In genomic region chr2:238284802-238285515, GRCh38 we compare ENCODE assay signal across 15 cellular contexts. TPM values are rescaled to one million over a fixed set of nuclear protein-coding genes. Genes with fewer than 3 reads are reported as not detected.
DNase-seq lines count a peak whose midpoint lies in the region; ATAC-seq and TF ChIP-seq lines count a peak whose summit lies in the region.
"Had no signal": no experiment of that assay in that cellular context is flagged by ENCODE, and none has a peak within 500 bp of the region (broad histone marks: within the 10 kb centered on the region; RNA-seq: fewer than 3 reads in every experiment).

No MANE protein-coding gene starts in this region.

- no peaks in the 10 kb centered on the region for H3K9me3 Mint-ChIP-seq in activated naive CD8-positive, alpha-beta T cell treated with anti-CD3 and anti-CD28 coated beads, Interleukin-2, amount 50 U/mL, for 24 hours
- H3K9me3 Mint-ChIP-seq: stimulated activated naive CD8-positive, alpha-beta T cell treated with anti-CD3 and anti-CD28 coated beads, Interleukin-15, Interleukin-2, amounts not matched to agents 100 ng/mL and 50 ng/mL, for 24 hours had no signal

- H3K27ac ChIP-seq in HUES64 (ENCODE audit: low read depth, low read length) (peak overlapping the region; percentile 83; the same call in 1 of the 2 replicates), dorsolateral prefrontal cortex (peak overlapping the region in 47 of 59 donors; percentile 1 to 95 (median 68)), mesodermal cell (ENCODE audit: low read depth, low read length, severe bottlenecking) (peak overlapping the region; percentile 93), temporal lobe (ENCODE audit: low read depth, low read length) (peak overlapping the region; percentile 25)

- H3K27me3 ChIP-seq in HUES64 (ENCODE audit: insufficient read depth, low read length): peaks cover 6% of the 10 kb centered on the region; the same call in 1 of the 2 replicates
- H3K27me3 ChIP-seq in dorsolateral prefrontal cortex: no peaks in the 10 kb centered on the region

- peaks cover 45% of the 10 kb centered on the region for H3K4me1 Mint-ChIP-seq in activated naive CD8-positive, alpha-beta T cell treated with anti-CD3 and anti-CD28 coated beads, Interleukin-2, amount 50 U/mL, for 24 hours

- H3K36me3 ChIP-seq in HUES64 (ENCODE audit: insufficient read depth, low read length) (no peaks in the 10 kb centered on the region), mesodermal cell (ENCODE audit: control insufficient read depth, insufficient read depth, low read length) (no peaks in the 10 kb centered on the region)

- no peak for TF ChIP-seq CTCF in dorsolateral prefrontal cortex (IDR thresholded peaks at IDR 0.05 in 54 of 56, conservative IDR thresholded peaks at IDR 0.05 in 2 of 56; ENCODE audit: low read depth in 1 of 56, partially characterized antibody in 56 of 56)

- H3K4me3 ChIP-seq in HUES64 (ENCODE audit: low read length) (no peak overlapping the region), dorsolateral prefrontal cortex (peak overlapping the region in 19 of 59 donors; percentile 3 to 96 (median 91)), mesodermal cell (ENCODE audit: extremely low read depth, insufficient read depth, low read length, poor library complexity, severe bottlenecking) (no peak overlapping the region)
- H3K4me3 ChIP-seq: K562, lung had no signal

- ATAC-seq in activated naive CD8-positive, alpha-beta T cell treated with anti-CD3 and anti-CD28 coated beads, Interleukin-2, amount 50 U/mL, for 24 hours: no peak
- ATAC-seq in HG02610 (IDR thresholded peaks at IDR 0.05; ENCODE audit: unreplicated experiment): no peak
- ATAC-seq: K562 had no signal

- WGBS in HUES64: 89% methylated on average over 11 of the region's 11 CpGs
- WGBS in mesodermal cell (ENCODE audit: insufficient coverage in 2 of 2), 2 experiments: 93% methylated on average over 8 of the region's 11 CpGs

- H3K9me3 ChIP-seq in HUES64 (ENCODE audit: insufficient read depth, low read depth, low read length) (no peaks in the 10 kb centered on the region), mesodermal cell (ENCODE audit: control insufficient read depth, low read length) (no peaks in the 10 kb centered on the region)
- H3K9me3 ChIP-seq: SK-N-SH had no signal

- H3K36me3 Mint-ChIP-seq in activated naive CD8-positive, alpha-beta T cell treated with anti-CD3 and anti-CD28 coated beads, Interleukin-2, amount 50 U/mL, for 24 hours (ENCODE audit: low read depth): no peaks in the 10 kb centered on the region

- H3K27ac Mint-ChIP-seq in activated naive CD8-positive, alpha-beta T cell treated with anti-CD3 and anti-CD28 coated beads, Interleukin-2, amount 50 U/mL, for 24 hours: no peak overlapping the region
- H3K27ac Mint-ChIP-seq: stimulated activated naive CD8-positive, alpha-beta T cell treated with anti-CD3 and anti-CD28 coated beads, Interleukin-15, Interleukin-2, amounts not matched to agents 100 ng/mL and 50 ng/mL, for 24 hours had no signal

- H3K9ac ChIP-seq in HUES64 (ENCODE audit: low read depth, low read length): peak overlapping the region; percentile 43; the same call in 1 of the 2 replicates
- H3K9ac ChIP-seq: SK-N-SH had no signal

- intact Hi-C loops in dorsolateral prefrontal cortex (cut with DNase I): no loop called here

- H3K4me3 Mint-ChIP-seq in activated naive CD8-positive, alpha-beta T cell treated with anti-CD3 and anti-CD28 coated beads, Interleukin-2, amount 50 U/mL, for 24 hours: no peak overlapping the region
- H3K4me3 Mint-ChIP-seq: stimulated activated naive CD8-positive, alpha-beta T cell treated with anti-CD3 and anti-CD28 coated beads, Interleukin-15, Interleukin-2, amounts not matched to agents 100 ng/mL and 50 ng/mL, for 24 hours had no signal

- peak in 1 of 10 donors; percentile 18 for DNase-seq in dorsolateral prefrontal cortex
- no peak for DNase-seq in activated naive CD8-positive, alpha-beta T cell treated with anti-CD3 and anti-CD28 coated beads, Interleukin-2, amount 50 U/mL, for 24 hours
- DNase-seq in GM19238 (ENCODE audit: insufficient read length, low spot score): no peak
- no peak for DNase-seq in amniotic stem cell (lab: John Stamatoyannopoulos, UW)
- DNase-seq: activated CD4-positive, alpha-beta T cell treated with anti-CD3 and anti-CD28 coated beads, Interleukin-2, amount 50 U/mL, for 1 hour; activated naive CD4-positive, alpha-beta T cell treated with Interleukin-2 at 50 U/mL for 16 hours; NCI-H226; SK-N-SH had no signal

- H3K4me1 ChIP-seq in HUES64 (ENCODE audit: insufficient read depth, low read length): peaks cover 28% of the 10 kb centered on the region
- H3K4me1 ChIP-seq in mesodermal cell (ENCODE audit: control insufficient read depth, insufficient read depth, low read length, poor library complexity, severe bottlenecking): peaks cover 31% of the 10 kb centered on the region

- no peaks in the 10 kb centered on the region for H3K27me3 Mint-ChIP-seq in activated naive CD8-positive, alpha-beta T cell treated with anti-CD3 and anti-CD28 coated beads, Interleukin-2, amount 50 U/mL, for 24 hours
- H3K27me3 Mint-ChIP-seq: stimulated activated naive CD8-positive, alpha-beta T cell treated with anti-CD3 and anti-CD28 coated beads, Interleukin-15, Interleukin-2, amounts not matched to agents 100 ng/mL and 50 ng/mL, for 24 hours had no signal

RNA-seq across cellular contexts. Expression of gene PER2, which starts 3.5 kb away (rescaled TPM):
- polyA plus RNA-seq in HUES64 (2013, experiment 1 of 2): 2.6 TPM
- polyA plus RNA-seq in HUES64 (2013, experiment 2 of 2): 2.2 TPM
- total RNA-seq in dorsolateral prefrontal cortex (10 to 100 TPM in 119 of 120 experiments, 1 to 10 TPM in 1; 9.9 to 34.3 (median 18.4) TPM), temporal lobe (5.9 TPM)
- polyA plus RNA-seq in mesodermal cell (2013, experiment 1 of 2): 2.6 TPM
- polyA plus RNA-seq in mesodermal cell (2013, experiment 2 of 2): 3.0 TPM

RNA-seq across cellular contexts. Expression of gene TRAF3IP1, which starts 35.4 kb away (rescaled TPM):
- polyA plus RNA-seq in HUES64 (2013, experiment 1 of 2): 7.8 TPM
- 8.4 TPM for polyA plus RNA-seq in HUES64 (2013, experiment 2 of 2)
- total RNA-seq in dorsolateral prefrontal cortex (10 to 100 TPM; 17.6 to 47.3 (median 30.2) TPM), temporal lobe (8.1 TPM)
- polyA plus RNA-seq in mesodermal cell (2013, experiment 1 of 2): 13.5 TPM
- polyA plus RNA-seq in mesodermal cell (2013, experiment 2 of 2): 11.0 TPM

RNA-seq across cellular contexts. Expression of gene HES6, which starts 45.1 kb away (rescaled TPM):
- 29.8 TPM for polyA plus RNA-seq in HUES64 (2013, experiment 1 of 2)
- 37.0 TPM for polyA plus RNA-seq in HUES64 (2013, experiment 2 of 2)
- total RNA-seq in dorsolateral prefrontal cortex: 10 to 100 TPM; 16.3 to 92.6 (median 39.4) TPM
- polyA plus RNA-seq in mesodermal cell (2013, experiment 1 of 2): 12.4 TPM
- polyA plus RNA-seq in mesodermal cell (2013, experiment 2 of 2): 10.9 TPM
- 87.8 TPM for total RNA-seq in temporal lobe

Comparison
In these comparisons a context has a peak if more than half of its experiments do, and no peak if none do; other contexts are left out.
1. H3K27ac ChIP-seq: peak in every context shown above with its lines; median percentile 93 in mesodermal cell; 83 in HUES64; 68 in dorsolateral prefrontal cortex; 25 in temporal lobe.